ENCODE assay signal across 1 cellular context in the genomic region with DNA sequence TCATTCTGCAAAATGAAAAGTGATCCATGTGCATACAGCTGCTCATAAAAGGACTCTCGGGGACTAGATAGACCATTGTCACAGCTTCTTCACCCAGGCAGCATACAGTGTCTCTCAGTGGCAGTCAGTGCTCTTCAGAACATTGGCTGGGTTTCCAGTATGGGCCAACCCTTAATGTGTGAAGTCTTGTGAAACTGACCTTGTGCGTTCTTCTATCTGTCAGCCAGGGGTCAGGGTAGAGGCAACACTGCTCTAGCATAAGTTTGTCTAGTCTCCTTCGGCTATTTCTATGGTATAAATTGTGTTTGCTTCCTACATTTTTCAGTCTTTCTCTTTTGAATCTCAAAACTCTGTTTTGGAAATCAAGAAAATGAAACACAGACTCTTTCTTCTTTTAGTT.
TF ChIP-seq lines count a peak whose summit lies in the region.

No MANE protein-coding gene starts in this region.

TF ChIP-seq in H1, 55 proteins besides CTCF, POLR2A, EP300 and RAD21:
- no peak for TF ChIP-seq CTBP2 (IDR thresholded peaks at IDR 0.05; ENCODE audit: borderline replicate concordance, insufficient read depth, insufficient read length, low read length)
- TF ChIP-seq, protein P1, sequence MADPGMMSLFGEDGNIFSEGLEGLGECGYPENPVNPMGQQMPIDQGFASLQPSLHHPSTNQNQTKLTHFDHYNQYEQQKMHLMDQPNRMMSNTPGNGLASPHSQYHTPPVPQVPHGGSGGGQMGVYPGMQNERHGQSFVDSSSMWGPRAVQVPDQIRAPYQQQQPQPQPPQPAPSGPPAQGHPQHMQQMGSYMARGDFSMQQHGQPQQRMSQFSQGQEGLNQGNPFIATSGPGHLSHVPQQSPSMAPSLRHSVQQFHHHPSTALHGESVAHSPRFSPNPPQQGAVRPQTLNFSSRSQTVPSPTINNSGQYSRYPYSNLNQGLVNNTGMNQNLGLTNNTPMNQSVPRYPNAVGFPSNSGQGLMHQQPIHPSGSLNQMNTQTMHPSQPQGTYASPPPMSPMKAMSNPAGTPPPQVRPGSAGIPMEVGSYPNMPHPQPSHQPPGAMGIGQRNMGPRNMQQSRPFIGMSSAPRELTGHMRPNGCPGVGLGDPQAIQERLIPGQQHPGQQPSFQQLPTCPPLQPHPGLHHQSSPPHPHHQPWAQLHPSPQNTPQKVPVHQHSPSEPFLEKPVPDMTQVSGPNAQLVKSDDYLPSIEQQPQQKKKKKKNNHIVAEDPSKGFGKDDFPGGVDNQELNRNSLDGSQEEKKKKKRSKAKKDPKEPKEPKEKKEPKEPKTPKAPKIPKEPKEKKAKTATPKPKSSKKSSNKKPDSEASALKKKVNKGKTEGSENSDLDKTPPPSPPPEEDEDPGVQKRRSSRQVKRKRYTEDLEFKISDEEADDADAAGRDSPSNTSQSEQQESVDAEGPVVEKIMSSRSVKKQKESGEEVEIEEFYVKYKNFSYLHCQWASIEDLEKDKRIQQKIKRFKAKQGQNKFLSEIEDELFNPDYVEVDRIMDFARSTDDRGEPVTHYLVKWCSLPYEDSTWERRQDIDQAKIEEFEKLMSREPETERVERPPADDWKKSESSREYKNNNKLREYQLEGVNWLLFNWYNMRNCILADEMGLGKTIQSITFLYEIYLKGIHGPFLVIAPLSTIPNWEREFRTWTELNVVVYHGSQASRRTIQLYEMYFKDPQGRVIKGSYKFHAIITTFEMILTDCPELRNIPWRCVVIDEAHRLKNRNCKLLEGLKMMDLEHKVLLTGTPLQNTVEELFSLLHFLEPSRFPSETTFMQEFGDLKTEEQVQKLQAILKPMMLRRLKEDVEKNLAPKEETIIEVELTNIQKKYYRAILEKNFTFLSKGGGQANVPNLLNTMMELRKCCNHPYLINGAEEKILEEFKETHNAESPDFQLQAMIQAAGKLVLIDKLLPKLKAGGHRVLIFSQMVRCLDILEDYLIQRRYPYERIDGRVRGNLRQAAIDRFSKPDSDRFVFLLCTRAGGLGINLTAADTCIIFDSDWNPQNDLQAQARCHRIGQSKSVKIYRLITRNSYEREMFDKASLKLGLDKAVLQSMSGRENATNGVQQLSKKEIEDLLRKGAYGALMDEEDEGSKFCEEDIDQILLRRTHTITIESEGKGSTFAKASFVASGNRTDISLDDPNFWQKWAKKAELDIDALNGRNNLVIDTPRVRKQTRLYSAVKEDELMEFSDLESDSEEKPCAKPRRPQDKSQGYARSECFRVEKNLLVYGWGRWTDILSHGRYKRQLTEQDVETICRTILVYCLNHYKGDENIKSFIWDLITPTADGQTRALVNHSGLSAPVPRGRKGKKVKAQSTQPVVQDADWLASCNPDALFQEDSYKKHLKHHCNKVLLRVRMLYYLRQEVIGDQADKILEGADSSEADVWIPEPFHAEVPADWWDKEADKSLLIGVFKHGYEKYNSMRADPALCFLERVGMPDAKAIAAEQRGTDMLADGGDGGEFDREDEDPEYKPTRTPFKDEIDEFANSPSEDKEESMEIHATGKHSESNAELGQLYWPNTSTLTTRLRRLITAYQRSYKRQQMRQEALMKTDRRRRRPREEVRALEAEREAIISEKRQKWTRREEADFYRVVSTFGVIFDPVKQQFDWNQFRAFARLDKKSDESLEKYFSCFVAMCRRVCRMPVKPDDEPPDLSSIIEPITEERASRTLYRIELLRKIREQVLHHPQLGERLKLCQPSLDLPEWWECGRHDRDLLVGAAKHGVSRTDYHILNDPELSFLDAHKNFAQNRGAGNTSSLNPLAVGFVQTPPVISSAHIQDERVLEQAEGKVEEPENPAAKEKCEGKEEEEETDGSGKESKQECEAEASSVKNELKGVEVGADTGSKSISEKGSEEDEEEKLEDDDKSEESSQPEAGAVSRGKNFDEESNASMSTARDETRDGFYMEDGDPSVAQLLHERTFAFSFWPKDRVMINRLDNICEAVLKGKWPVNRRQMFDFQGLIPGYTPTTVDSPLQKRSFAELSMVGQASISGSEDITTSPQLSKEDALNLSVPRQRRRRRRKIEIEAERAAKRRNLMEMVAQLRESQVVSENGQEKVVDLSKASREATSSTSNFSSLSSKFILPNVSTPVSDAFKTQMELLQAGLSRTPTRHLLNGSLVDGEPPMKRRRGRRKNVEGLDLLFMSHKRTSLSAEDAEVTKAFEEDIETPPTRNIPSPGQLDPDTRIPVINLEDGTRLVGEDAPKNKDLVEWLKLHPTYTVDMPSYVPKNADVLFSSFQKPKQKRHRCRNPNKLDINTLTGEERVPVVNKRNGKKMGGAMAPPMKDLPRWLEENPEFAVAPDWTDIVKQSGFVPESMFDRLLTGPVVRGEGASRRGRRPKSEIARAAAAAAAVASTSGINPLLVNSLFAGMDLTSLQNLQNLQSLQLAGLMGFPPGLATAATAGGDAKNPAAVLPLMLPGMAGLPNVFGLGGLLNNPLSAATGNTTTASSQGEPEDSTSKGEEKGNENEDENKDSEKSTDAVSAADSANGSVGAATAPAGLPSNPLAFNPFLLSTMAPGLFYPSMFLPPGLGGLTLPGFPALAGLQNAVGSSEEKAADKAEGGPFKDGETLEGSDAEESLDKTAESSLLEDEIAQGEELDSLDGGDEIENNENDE (IDR thresholded peaks at IDR 0.05; ENCODE audit: insufficient replicate concordance, low read length): no peak
- no peak for TF ChIP-seq TEAD4 (IDR thresholded peaks at IDR 0.05; ENCODE audit: low read depth, low read length)
- TF ChIP-seq GTF2F1 (IDR thresholded peaks at IDR 0.05; ENCODE audit: borderline replicate concordance, low read depth, low read length): no peak
- no peak for TF ChIP-seq JUN (IDR thresholded peaks at IDR 0.05; ENCODE audit: low read depth, low read length)
- no peak for TF ChIP-seq TAF7 (optimal IDR thresholded peaks at IDR 0.05; ENCODE audit: borderline replicate concordance, low read depth, low read length)
- no peak for TF ChIP-seq EGR1 (IDR thresholded peaks at IDR 0.05; ENCODE audit: borderline replicate concordance, low read depth, low read length)
- no peak for TF ChIP-seq KDM4A (IDR thresholded peaks at IDR 0.05; ENCODE audit: low read depth, low read length, severe bottlenecking)
- TF ChIP-seq BACH1 (IDR thresholded peaks at IDR 0.05; ENCODE audit: low read length): no peak
- TF ChIP-seq, protein P2, sequence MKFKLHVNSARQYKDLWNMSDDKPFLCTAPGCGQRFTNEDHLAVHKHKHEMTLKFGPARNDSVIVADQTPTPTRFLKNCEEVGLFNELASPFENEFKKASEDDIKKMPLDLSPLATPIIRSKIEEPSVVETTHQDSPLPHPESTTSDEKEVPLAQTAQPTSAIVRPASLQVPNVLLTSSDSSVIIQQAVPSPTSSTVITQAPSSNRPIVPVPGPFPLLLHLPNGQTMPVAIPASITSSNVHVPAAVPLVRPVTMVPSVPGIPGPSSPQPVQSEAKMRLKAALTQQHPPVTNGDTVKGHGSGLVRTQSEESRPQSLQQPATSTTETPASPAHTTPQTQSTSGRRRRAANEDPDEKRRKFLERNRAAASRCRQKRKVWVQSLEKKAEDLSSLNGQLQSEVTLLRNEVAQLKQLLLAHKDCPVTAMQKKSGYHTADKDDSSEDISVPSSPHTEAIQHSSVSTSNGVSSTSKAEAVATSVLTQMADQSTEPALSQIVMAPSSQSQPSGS (IDR thresholded peaks at IDR 0.05; ENCODE audit: low read length): no peak
- no peak for TF ChIP-seq JUND (IDR thresholded peaks at IDR 0.05; ENCODE audit: low read length)
- TF ChIP-seq KDM5A (IDR thresholded peaks at IDR 0.05; ENCODE audit: low read length): no peak
- no peak for TF ChIP-seq SAP30 (IDR thresholded peaks at IDR 0.05; ENCODE audit: insufficient read depth, insufficient replicate concordance, low read length)
